22 cellular contexts compared by ENCODE assay signal in genomic region chr7:108407674-108408073, GRCh38.
"Had no signal": no experiment of that assay in that cellular context is flagged by ENCODE, and none has a peak within 500 bp of the region (broad histone marks: within the 10 kb centered on the region; RNA-seq: fewer than 3 reads in every experiment).

No MANE protein-coding gene starts in this region.

- DNase-seq: activated B cell treated with CpG ODN at 0.5 μM for 24 hours; activated CD4-positive, alpha-beta T cell treated with anti-CD3 and anti-CD28 coated beads, Interleukin-2, amount 50 U/mL, for 1 hour; activated CD8-positive, alpha-beta T cell treated with anti-CD3 and anti-CD28 coated beads for 36 hours; activated naive CD8-positive, alpha-beta T cell treated with anti-CD3 and anti-CD28 coated beads, Interleukin-2, amount 50 U/mL, for 24 hours; activated T-cell treated with anti-CD3 and anti-CD28 coated beads, Interleukin-2, amount 50 U/mL, for 48 hours; cortex of kidney; foreskin keratinocyte; heart left ventricle; naive B cell; nephron progenitor cell; pancreas; sigmoid colon; small intestine; stimulated activated CD4-positive, alpha-beta T cell treated with anti-CD3 and anti-CD28 coated beads, Interleukin-4, amount 100 ng/mL, for 24 hours; stimulated activated naive CD8-positive, alpha-beta T cell treated with anti-CD3 and anti-CD28 coated beads, Interleukin-15, amount 100 ng/mL, for 72 hours; thyroid gland; upper lobe of left lung had no signal

- ATAC-seq: activated CD8-positive, alpha-beta T cell treated with anti-CD3 and anti-CD28 coated beads for 36 hours; activated naive CD8-positive, alpha-beta T cell treated with anti-CD3 and anti-CD28 coated beads, Interleukin-2, amount 50 U/mL, for 24 hours; esophagus mucosa; foreskin keratinocyte; heart left ventricle; pancreas; stimulated activated effector memory CD8-positive, alpha-beta T cell treated with anti-CD3 and anti-CD28 coated beads, Interleukin-12 subunit alpha, Interleukin-12 subunit beta, amount 100 ng/mL, for 72 hours; stimulated activated naive CD8-positive, alpha-beta T cell treated with anti-CD3 and anti-CD28 coated beads, Interleukin-15, amount 100 ng/mL, for 72 hours had no signal

- H3K27me3 ChIP-seq: foreskin keratinocyte, heart left ventricle, neutrophil, pancreas, sigmoid colon, thyroid gland, upper lobe of left lung, vagina had no signal

- H3K4me3 ChIP-seq: heart left ventricle, pancreas, prostate gland, sigmoid colon, thyroid gland, upper lobe of left lung, vagina had no signal

- H3K9me3 ChIP-seq: heart left ventricle, neutrophil, pancreas, prostate gland, sigmoid colon, thyroid gland, upper lobe of left lung, vagina had no signal

- H3K4me1 ChIP-seq: foreskin keratinocyte, heart left ventricle, prostate gland, sigmoid colon, upper lobe of left lung, vagina had no signal

- H3K36me3 ChIP-seq: heart left ventricle, neutrophil, pancreas, prostate gland, sigmoid colon, thyroid gland, upper lobe of left lung, vagina had no signal

- H3K27ac ChIP-seq: foreskin keratinocyte, heart left ventricle, neutrophil, prostate gland, sigmoid colon, thyroid gland, upper lobe of left lung, vagina had no signal
